ENCODE assay signal across 8 cellular contexts in the genomic region with DNA sequence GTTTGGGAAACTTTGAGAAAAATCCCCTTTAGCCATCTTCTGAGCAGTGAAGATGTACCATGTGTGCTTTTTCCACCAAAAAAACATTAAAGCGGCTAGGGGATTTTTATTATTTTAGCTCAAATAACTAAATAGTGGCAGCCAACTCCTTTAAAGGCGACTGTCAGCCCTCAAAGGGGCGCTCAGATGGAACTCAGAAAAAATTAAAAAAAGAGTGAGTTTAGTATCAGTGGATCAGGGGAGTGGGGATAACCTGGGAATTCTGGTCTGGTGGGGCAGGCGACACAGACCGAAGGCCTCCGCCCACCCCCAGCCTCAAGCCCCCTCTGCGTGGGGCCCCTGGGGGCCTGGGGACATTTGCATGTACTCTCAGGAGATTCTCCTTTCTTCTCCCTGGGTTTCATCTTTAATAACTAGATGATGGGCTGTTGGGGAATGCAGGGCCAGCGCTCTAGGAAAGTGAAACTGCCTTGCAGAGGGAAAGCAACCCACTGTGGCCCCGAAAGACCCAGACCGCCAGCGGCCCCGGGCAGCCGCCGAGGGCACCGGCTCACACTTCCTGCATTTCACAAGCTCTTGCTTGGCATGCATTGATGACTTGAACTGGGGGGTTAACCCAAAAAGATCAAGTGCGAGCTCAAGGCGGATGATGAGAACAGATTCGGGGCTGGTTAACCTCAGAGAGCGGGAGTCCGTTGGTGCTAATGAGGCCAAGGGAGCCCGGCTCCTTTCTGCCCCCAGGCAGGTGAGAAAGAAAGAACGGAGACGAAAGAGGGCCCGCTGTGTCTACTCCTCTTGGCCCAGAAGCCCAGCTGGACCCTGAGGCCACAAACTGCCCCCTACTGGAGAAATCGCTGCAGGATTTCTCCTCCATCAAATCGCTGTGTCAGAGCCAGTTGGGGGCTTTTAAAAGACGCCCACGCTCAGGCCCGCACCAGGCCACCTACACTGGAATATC. TPM values are rescaled to one million over a fixed set of nuclear protein-coding genes. Genes with fewer than 3 reads are reported as not detected.
DNase-seq lines count a peak whose midpoint lies in the region; ATAC-seq and TF ChIP-seq lines count a peak whose summit lies in the region.

No MANE protein-coding gene starts in this region.

- POLR2A ChIA-PET in IMR-90 (lab: Charles Lee; ENCODE audit: unreplicated experiment): no interaction called here

- in situ Hi-C loops in IMR-90 (cut with MboI; ENCODE audit: low sequenced_read_pairs): no loop called here

- no peaks in the 10 kb centered on the region for H4K20me1 ChIP-seq in BLaER1 treated with 17β-estradiol and CSF1 and Interleukin-3, amounts not matched to agents 10 nM and 100 nM
- no peaks in the 10 kb centered on the region for H4K20me1 ChIP-seq in IMR-90 (ENCODE audit: insufficient read depth, low read length)

- no peak overlapping the region for H3K18ac ChIP-seq in IMR-90 (ENCODE audit: low read depth, low read length)

- H2AK9ac ChIP-seq in IMR-90 (replicated peaks; ENCODE audit: low read depth, low read length, poor library complexity): peak overlapping the region; percentile 77

- no peaks in the 10 kb centered on the region for H3K79me1 ChIP-seq in IMR-90 (ENCODE audit: low read depth in 1 of 2, low read length in 2 of 2)

- H4K91ac ChIP-seq in IMR-90 (ENCODE audit: insufficient read depth, low read depth, low read length): no peak overlapping the region; the same call in 1 of the 2 replicates

- no peak overlapping the region; the same call in 1 of the 2 replicates for H3K56ac ChIP-seq in IMR-90 (ENCODE audit: extremely low read depth, insufficient read depth, low read length)

- 40% methylated on average over 9 of the region's 29 CpGs; no CpG with 5 or more reads in 1 of the 2 experiments for WGBS in IMR-90 (ENCODE audit: extremely low coverage in 2 of 2, insufficient read length in 1 of 2), 2 experiments
- 45 to 50% methylated on average over 29 of the region's 29 CpGs for WGBS in heart right ventricle, 2 donors

- H2BK20ac ChIP-seq in IMR-90 (ENCODE audit: low read depth, low read length): no peak overlapping the region

- no TSS peak for BruUV-seq in IMR-90 (replicated peaks; lab: Mats Ljungman, UMichigan)

- TF ChIP-seq POLR2A in IMR-90 (IDR thresholded peaks at IDR 0.05; ENCODE audit: low read depth, low read length): no peak

- TF ChIP-seq CTCF in IMR-90 (conservative IDR thresholded peaks at IDR 0.05; ENCODE audit: low read depth, low read length) (no peak), heart right ventricle (IDR thresholded peaks at IDR 0.05) (peak in 3 of 9 donors; percentile 34 to 49 (median 38))

- no peak overlapping the region for H2BK5ac ChIP-seq in IMR-90 (ENCODE audit: low read depth, low read length, poor library complexity, severe bottlenecking)

- no peaks in the 10 kb centered on the region; a peak in 1 of 22 replicates for H3K27me3 ChIP-seq in BLaER1 treated with 17β-estradiol and CSF1 and Interleukin-3, amounts not matched to agents 10 nM and 100 nM
- peaks cover 21% of the 10 kb centered on the region for H3K27me3 ChIP-seq in IMR-90 (ENCODE audit: control insufficient read depth, insufficient read depth, low read length)
- peaks cover 0 to 7% (median 0%) of the 10 kb centered on the region in 7 donors for H3K27me3 ChIP-seq in heart right ventricle

- peak overlapping the region; percentile 50 to 96 (median 91); a peak in 21 of 22 replicates for H3K27ac ChIP-seq in BLaER1 treated with 17β-estradiol and CSF1 and Interleukin-3, amounts not matched to agents 10 nM and 100 nM
- H3K27ac ChIP-seq in IMR-90 (ENCODE audit: insufficient read depth, low read length): no peak overlapping the region
- H3K27ac ChIP-seq in heart right ventricle: peak overlapping the region in 3 of 10 donors; percentile 4 to 65 (median 16)

- H3K9me3 ChIP-seq in BLaER1 treated with 17β-estradiol and CSF1 and Interleukin-3, amounts not matched to agents 10 nM and 100 nM (replicated peaks in 1 of 11): peaks cover 16 to 24% (median 21%) of the 10 kb centered on the region in 11 experiments
- peaks cover 4% of the 10 kb centered on the region for H3K9me3 ChIP-seq in IMR-90 (ENCODE audit: control insufficient read depth, insufficient read depth, low read length)
- peaks cover 0 to 21% (median 12%) of the 10 kb centered on the region in 11 donors for H3K9me3 ChIP-seq in heart right ventricle

- dilution Hi-C loops in IMR-90 (cut with HindIII; ENCODE audit: low sequenced_read_pairs, unreplicated experiment): no loop called here

- H3K9ac ChIP-seq in BLaER1 treated with 17β-estradiol and CSF1 and Interleukin-3, amounts not matched to agents 10 nM and 100 nM: peak overlapping the region; percentile 58 to 84 (median 80); a peak in 21 of 22 replicates
- no peak overlapping the region; the same call in 1 of the 2 replicates for H3K9ac ChIP-seq in IMR-90 (ENCODE audit: low read depth, low read length)

- H3K4ac ChIP-seq in IMR-90 (ENCODE audit: low read depth, low read length): no peak overlapping the region

- intact Hi-C loops in IMR-90 (cut with micrococcal nuclease) (no loop called here), heart right ventricle (cut with DNase I) (no loop called here), posterior vena cava (cut with DNase I) (no loop called here)

- no peak overlapping the region for H2AK5ac ChIP-seq in IMR-90 (ENCODE audit: low read depth, low read length)

- no peak overlapping the region for H2BK15ac ChIP-seq in IMR-90 (ENCODE audit: low read depth, low read length)

- peak; percentile 15 for DNase-seq in IMR-90
- peak; percentile 42 for DNase-seq in activated T-cell treated with anti-CD3 and anti-CD28 coated beads for 48 hours (ENCODE audit: low read depth)
- no peak for DNase-seq in heart right ventricle
- DNase-seq in stimulated activated CD8-positive, alpha-beta memory T cell treated with anti-CD3 and anti-CD28 coated beads, Interleukin-4, amount 100 ng/mL, for 48 hours: peak; percentile 69
- DNase-seq in NCI-H748 (lab: John Stamatoyannopoulos, UW; ENCODE audit: unreplicated experiment): no peak
- DNase-seq in posterior vena cava (ENCODE audit: low spot score): no peak

- peak overlapping the region; percentile 37 to 66 (median 56) for H3K4me3 ChIP-seq in BLaER1 treated with 17β-estradiol and CSF1 and Interleukin-3, amounts not matched to agents 10 nM and 100 nM
- H3K4me3 ChIP-seq in IMR-90 (ENCODE audit: insufficient read depth, low read depth, low read length) (peak overlapping the region; percentile 53), heart right ventricle (peak overlapping the region in 8 of 10 donors; percentile 13 to 57 (median 48))

- H3K4me1 ChIP-seq in BLaER1 treated with 17β-estradiol and CSF1 and Interleukin-3, amounts not matched to agents 10 nM and 100 nM: peaks cover 35 to 47% (median 45%) of the 10 kb centered on the region in 10 experiments
- H3K4me1 ChIP-seq in IMR-90 (ENCODE audit: control insufficient read depth, insufficient read depth, low read length) (no peaks in the 10 kb centered on the region), heart right ventricle (peaks cover 0 to 17% (median 0%) of the 10 kb centered on the region in 9 donors)

- H3K14ac ChIP-seq in IMR-90 (replicated peaks; ENCODE audit: low read depth, low read length): no peak overlapping the region

- H3K9me1 ChIP-seq in IMR-90 (ENCODE audit: insufficient read depth, low read length): no peaks in the 10 kb centered on the region

- 0 out of 22 replicates have a peak, but pooled peaks cover 0 to 5% (median 0%) of the 10 kb centered on the region in 11 experiments for H3K36me3 ChIP-seq in BLaER1 treated with 17β-estradiol and CSF1 and Interleukin-3, amounts not matched to agents 10 nM and 100 nM
- no peaks in the 10 kb centered on the region for H3K36me3 ChIP-seq in IMR-90 (ENCODE audit: control insufficient read depth, insufficient read depth, low read length)
- H3K36me3 ChIP-seq in heart right ventricle: no peaks in the 10 kb centered on the region

- no peak overlapping the region; the same call in 1 of the 2 replicates for H4K5ac ChIP-seq in IMR-90 (ENCODE audit: low read depth, low read length)

- TF ChIP-seq RAD21 in IMR-90 (IDR thresholded peaks at IDR 0.05; ENCODE audit: low read length): no peak

- CTCF ChIA-PET in IMR-90 (lab: Yijun Ruan, JAX): interaction anchor here (0.7 to 1.2 kb wide), 2 partner anchors 46 to 332 kb away, joined by 3 to 4 read pairs; no protein-coding TSS in a partner anchor

- H2AFZ ChIP-seq in IMR-90 (replicated peaks; ENCODE audit: low read length, poor library complexity): peak overlapping the region; percentile 87

- peak overlapping the region in 1 of 2 experiments; percentile 64; a peak in 1 of 4 replicates for H4K8ac ChIP-seq in IMR-90 (ENCODE audit: low read depth in 2 of 2, low read length in 2 of 2)

- H2BK120ac ChIP-seq in IMR-90 (ENCODE audit: low read depth, low read length): no peak overlapping the region

- ATAC-seq in GM19452 (IDR thresholded peaks at IDR 0.05; ENCODE audit: unreplicated experiment): peak; percentile 55
- ATAC-seq in IMR-90 (ENCODE audit: low read depth): peak; percentile 36
- ATAC-seq in heart right ventricle: peak in 6 of 8 donors; percentile 35 to 68 (median 49)

- 0 out of 2 replicates have a peak overlapping the region, but pooled peaks have one; percentile 40 for H3K23ac ChIP-seq in IMR-90 (ENCODE audit: low read depth, low read length)

- peak overlapping the region; percentile 88 to 98 (median 94) for H3K4me2 ChIP-seq in BLaER1 treated with 17β-estradiol and CSF1 and Interleukin-3, amounts not matched to agents 10 nM and 100 nM
- H3K4me2 ChIP-seq in IMR-90 (ENCODE audit: low read depth, low read length): peak overlapping the region; percentile 92

TF ChIP-seq in IMR-90, 13 proteins besides CTCF, POLR2A, EP300 and RAD21:
- no peak for TF ChIP-seq FOS (IDR thresholded peaks at IDR 0.05; ENCODE audit: low read depth, low read length)
- no peak for TF ChIP-seq NFE2L2 (IDR thresholded peaks at IDR 0.05; ENCODE audit: low read depth, low read length)
- no peak for TF ChIP-seq RCOR1 (IDR thresholded peaks at IDR 0.05; ENCODE audit: insufficient replicate concordance, low read length)
- no peak for TF ChIP-seq MAZ (IDR thresholded peaks at IDR 0.05; ENCODE audit: borderline replicate concordance, low read depth, low read length)
- no peak for TF ChIP-seq BHLHE40 (IDR thresholded peaks at IDR 0.05; ENCODE audit: low read depth, low read length)
- TF ChIP-seq CHD1 (IDR thresholded peaks at IDR 0.05; ENCODE audit: low read depth, low read length): no peak
- TF ChIP-seq MAFK (IDR thresholded peaks at IDR 0.05; ENCODE audit: low read depth, low read length): no peak
- no peak for TF ChIP-seq MXI1 (IDR thresholded peaks at IDR 0.05; ENCODE audit: borderline replicate concordance, low read depth, low read length)
- TF ChIP-seq SMC3 (IDR thresholded peaks at IDR 0.05; ENCODE audit: low read depth, low read length): no peak
- no peak for TF ChIP-seq CEBPB (IDR thresholded peaks at IDR 0.05; ENCODE audit: low read depth, low read length)

RNA-seq across cellular contexts. Expression of a gene that starts 7.3 kb away (rescaled TPM):
- total RNA-seq in IMR-90 (2012; rRNA removed): not detected in 2 replicates
- not detected in 2 replicates for polyA plus RNA-seq in IMR-90 (2012; rRNA removed)
- polyA plus RNA-seq in IMR-90 (2012; cell fraction: cytosol; rRNA removed): not detected in 2 replicates
- not detected in 2 replicates for polyA plus RNA-seq in IMR-90 (2012; cell fraction: nucleus; rRNA removed; ENCODE audit: low replicate concordance)
- total RNA-seq in heart right ventricle: 1 to 10 TPM in 3 of 10 donors, under 1 TPM in 2, not detected in 5; 0.34 to 3.3 (median 1.3) TPM
- 1 to 10 TPM; 1.7 TPM for polyA plus RNA-seq in heart right ventricle
- total RNA-seq in posterior vena cava: 1 to 10 TPM; 2.0 to 2.5 TPM

Comparison
In these comparisons a context has a peak if more than half of its experiments do, and no peak if none do; other contexts are left out.
1. DNase-seq: peak in IMR-90 (single experiment), activated T-cell treated with anti-CD3 and anti-CD28 coated beads for 48 hours (single experiment) and stimulated activated CD8-positive, alpha-beta memory T cell treated with anti-CD3 and anti-CD28 coated beads, Interleukin-4, amount 100 ng/mL, for 48 hours (single experiment); none in heart right ventricle (0 of 2), NCI-H748 (single experiment) and posterior vena cava (single experiment).
2. Peak in every context shown above with its lines, with median percentiles within 50 percentile points of each other: H3K4me3 ChIP-seq and ATAC-seq.